In the genomic region with DNA sequence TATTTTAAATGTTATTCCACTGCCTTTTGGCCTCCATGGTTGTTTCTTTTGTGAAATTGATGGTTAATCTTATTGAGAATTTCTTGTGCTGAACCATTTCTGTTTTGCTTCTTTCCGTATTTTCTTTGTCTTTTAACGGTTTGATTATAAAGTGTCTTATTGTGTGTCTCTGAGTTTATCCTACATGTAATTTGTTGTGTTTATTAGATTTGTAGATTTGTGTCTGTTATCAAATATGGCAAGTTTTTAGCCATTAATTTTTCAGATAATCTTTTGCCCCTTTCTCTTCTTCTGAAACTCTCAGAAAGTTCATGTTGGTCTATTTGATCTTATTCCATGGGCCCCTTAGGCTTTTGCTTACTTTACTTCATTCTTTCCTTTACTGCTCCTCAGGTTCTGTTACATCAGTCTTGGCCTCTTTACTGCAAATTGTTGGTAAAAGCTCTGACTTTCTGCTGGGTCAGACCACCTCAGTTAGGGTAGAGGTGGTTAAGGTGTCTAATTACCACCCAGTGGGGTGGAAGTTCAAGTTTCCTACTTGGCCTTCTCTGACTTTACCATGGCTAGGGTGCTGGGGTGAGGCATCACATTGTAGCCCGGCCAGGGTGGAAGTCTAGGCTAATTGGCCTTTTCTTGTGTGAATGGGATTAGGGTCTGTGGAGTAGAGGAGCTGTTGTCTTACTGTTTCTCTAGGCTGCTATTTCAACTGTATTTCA, we compare ENCODE assay signal across 22 cellular contexts.
"Had no signal": no experiment of that assay in that cellular context is flagged by ENCODE, and none has a peak within 500 bp of the region (broad histone marks: within the 10 kb centered on the region; RNA-seq: fewer than 3 reads in every experiment).

No MANE protein-coding gene starts in this region.

- H3K4me1 ChIP-seq: adrenal gland, esophagus muscularis mucosa, left lung, prostate gland, vagina had no signal

- H3K27me3 ChIP-seq: adrenal gland, esophagus muscularis mucosa, heart right ventricle, left lung, neural progenitor cell, right atrium auricular region, tibial artery, vagina had no signal

- H3K27ac ChIP-seq: adrenal gland, esophagus muscularis mucosa, heart right ventricle, left lung, neural progenitor cell, prostate gland, right atrium auricular region, tibial artery, vagina had no signal

- H3K27me3 Mint-ChIP-seq: activated naive CD4-positive, alpha-beta T cell treated with anti-CD3 and anti-CD28 coated beads, Interleukin-2, amount 10 ng/mL, durations not matched to agents 7 days and 5 days had no signal

- H3K9me3 ChIP-seq: prostate gland had no signal

- H3K27ac Mint-ChIP-seq: activated CD8-positive, alpha-beta T cell treated with anti-CD3 and anti-CD28 coated beads, Interleukin-2, amount 10 ng/mL, durations not matched to agents 7 days and 5 days; activated naive CD4-positive, alpha-beta T cell treated with anti-CD3 and anti-CD28 coated beads, Interleukin-2, amount 10 ng/mL, durations not matched to agents 7 days and 5 days; neural progenitor cell had no signal

- DNase-seq: activated CD4-positive, alpha-beta T cell treated with anti-CD3 and anti-CD28 coated beads for 48 hours; activated CD4-positive, CD25-positive, alpha-beta regulatory T cell; activated CD8-positive, alpha-beta T cell treated with anti-CD3 and anti-CD28 coated beads, Interleukin-2, amount 10 ng/mL, durations not matched to agents 7 days and 5 days; activated effector memory CD4-positive, alpha-beta T cell treated with Interleukin-2 at 50 U/mL for 16 hours; activated naive CD4-positive, alpha-beta T cell treated with anti-CD3 and anti-CD28 coated beads, Interleukin-2, amount 10 ng/mL, durations not matched to agents 7 days and 5 days; activated T-cell treated with anti-CD3 and anti-CD28 coated beads, Interleukin-2, amount 50 U/mL, for 4 hours; adrenal gland; effector CD8-positive, alpha-beta T cell; heart right ventricle; kidney; left lung; stimulated activated CD4-positive, alpha-beta T cell treated with anti-CD3 and anti-CD28 coated beads, Interleukin-2, amount 100 ng/mL, for 24 hours; stimulated activated naive CD8-positive, alpha-beta T cell treated with anti-CD3 and anti-CD28 coated beads, Interleukin-15, Interleukin-2, amounts not matched to agents 100 U/mL and 50 U/mL, for 24 hours; substantia nigra; T-helper 1 cell; T-helper 9 cell; tibial artery had no signal

- H2AFZ ChIP-seq: neural progenitor cell had no signal

- H3K4me3 ChIP-seq: adrenal gland, esophagus muscularis mucosa, heart right ventricle, left lung, neural progenitor cell, prostate gland, right atrium auricular region, tibial artery, vagina had no signal

- H3K4me2 ChIP-seq: neural progenitor cell had no signal

- H3K4me1 Mint-ChIP-seq: neural progenitor cell had no signal

- ATAC-seq: activated CD8-positive, alpha-beta T cell treated with anti-CD3 and anti-CD28 coated beads, Interleukin-2, amount 10 ng/mL, durations not matched to agents 7 days and 5 days; activated T-cell treated with anti-CD3 and anti-CD28 coated beads, Interleukin-2, amount 50 U/mL, for 4 hours; heart right ventricle; left lung; stimulated activated naive CD8-positive, alpha-beta T cell treated with anti-CD3 and anti-CD28 coated beads, Interleukin-15, Interleukin-2, amounts not matched to agents 100 U/mL and 50 U/mL, for 24 hours had no signal

- H3K4me3 Mint-ChIP-seq: activated CD8-positive, alpha-beta T cell treated with anti-CD3 and anti-CD28 coated beads, Interleukin-2, amount 10 ng/mL, durations not matched to agents 7 days and 5 days; activated naive CD4-positive, alpha-beta T cell treated with anti-CD3 and anti-CD28 coated beads, Interleukin-2, amount 10 ng/mL, durations not matched to agents 7 days and 5 days; activated T-cell treated with anti-CD3 and anti-CD28 coated beads, Interleukin-2, amount 50 U/mL, for 4 hours; neural progenitor cell had no signal
